Comparison of ENCODE assay signal across 22 cellular contexts in the genomic region with DNA sequence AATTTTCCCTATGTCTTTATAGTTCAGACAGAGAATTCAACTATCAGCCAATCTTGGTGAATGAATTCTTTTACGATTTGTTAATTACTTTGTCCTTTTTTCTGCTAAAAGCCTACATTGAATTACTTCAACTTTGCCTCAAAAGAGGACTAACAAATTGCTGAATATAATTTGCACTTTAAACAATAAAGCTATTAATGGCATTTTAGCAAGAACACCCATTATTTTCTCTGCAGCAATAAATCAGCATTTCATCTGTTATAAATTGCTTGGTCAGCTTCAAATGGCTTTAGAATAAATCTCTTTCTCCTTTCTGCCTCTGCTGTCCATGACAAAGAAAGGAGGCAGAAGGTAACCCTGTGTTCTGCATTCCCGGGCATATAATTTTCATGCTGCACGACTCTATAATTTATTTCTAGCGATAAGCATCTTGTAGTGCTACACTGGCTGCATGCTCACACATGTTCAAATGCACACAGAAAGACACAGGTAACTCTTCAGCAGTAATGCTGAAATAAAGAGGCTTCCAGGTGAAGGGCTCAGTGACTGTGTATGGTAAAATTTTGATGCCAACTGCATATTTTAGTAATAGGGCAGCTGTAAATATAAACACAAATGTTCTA.
A peak's percentile ranks its signal among the peaks of the same experiment; 100 is the strongest.
DNase-seq lines count a peak whose midpoint lies in the region; ATAC-seq, FAIRE-seq and TF ChIP-seq lines count a peak whose summit lies in the region.
"Had no signal": no experiment of that assay in that cellular context is flagged by ENCODE, and none has a peak within 500 bp of the region (broad histone marks: within the 10 kb centered on the region; RNA-seq: fewer than 3 reads in every experiment).

No MANE protein-coding gene starts in this region.

- 72 to 87% methylated on average over 4 of the region's 4 CpGs for WGBS in body of pancreas, 2 donors
- WGBS in trophoblast cell (ENCODE audit: extremely low coverage, insufficient coverage, insufficient read length): no CpG with 5 or more reads among the region's 4 CpGs

- no peak overlapping the region for H3K4ac ChIP-seq in trophoblast cell (ENCODE audit: low read depth, low read length)

- H3K4me1 Mint-ChIP-seq in activated naive CD8-positive, alpha-beta T cell treated with anti-CD3 and anti-CD28 coated beads, Interleukin-2, amount 50 U/mL, for 24 hours: peaks cover 91% of the 10 kb centered on the region
- H3K4me1 Mint-ChIP-seq in activated naive CD8-positive, alpha-beta T cell treated with anti-CD3 and anti-CD28 coated beads for 36 hours: peaks cover 87% of the 10 kb centered on the region

- H3K36me3 ChIP-seq in body of pancreas (replicated peaks in 1 of 2; ENCODE audit: insufficient read depth in 1 of 2, low read depth in 2 of 2) (no peaks in the 10 kb centered on the region), trophoblast cell (ENCODE audit: control insufficient read depth in 1 of 2, insufficient read depth in 2 of 2, low read length in 2 of 2) (no peaks in the 10 kb centered on the region)
- H3K36me3 ChIP-seq: BE2C, Peyer's patch had no signal

- H3K79me2 ChIP-seq in trophoblast cell (ENCODE audit: control insufficient read depth, insufficient read depth, low read length, poor library complexity): no peaks in the 10 kb centered on the region

- intact Hi-C loops in body of pancreas (cut with DNase I): no loop called here

- no peak overlapping the region for H3K23ac ChIP-seq in trophoblast cell (ENCODE audit: low read length)

- no peak overlapping the region for H3K4me2 ChIP-seq in trophoblast cell (ENCODE audit: low read length)

- H3K27me3 ChIP-seq in body of pancreas (no peaks in the 10 kb centered on the region), trophoblast cell (ENCODE audit: insufficient read depth, low read length) (no peaks in the 10 kb centered on the region)
- H3K27me3 ChIP-seq: Peyer's patch had no signal

- no peak overlapping the region for H2BK120ac ChIP-seq in trophoblast cell (ENCODE audit: insufficient read depth, low read length, poor library complexity)

- no peak overlapping the region for H3K4me3 ChIP-seq in body of pancreas
- no peak overlapping the region for H3K4me3 ChIP-seq in trophoblast cell (ENCODE audit: low read depth, low read length)
- H3K4me3 ChIP-seq: GM12878, Peyer's patch had no signal

- no peak overlapping the region for H3K4me3 Mint-ChIP-seq in activated naive CD8-positive, alpha-beta T cell treated with anti-CD3 and anti-CD28 coated beads, Interleukin-2, amount 50 U/mL, for 24 hours
- no peak overlapping the region for H3K4me3 Mint-ChIP-seq in activated naive CD8-positive, alpha-beta T cell treated with anti-CD3 and anti-CD28 coated beads for 36 hours
- H3K4me3 Mint-ChIP-seq: HFFc6 had no signal

- no peak overlapping the region for H2AK5ac ChIP-seq in trophoblast cell (ENCODE audit: low read length)

- H4K8ac ChIP-seq in trophoblast cell (ENCODE audit: low read depth, low read length): no peak overlapping the region

- H3K27ac ChIP-seq in body of pancreas: no peak overlapping the region
- no peak overlapping the region for H3K27ac ChIP-seq in trophoblast cell (ENCODE audit: low read depth, low read length)
- H3K27ac ChIP-seq: Peyer's patch had no signal

- no peak overlapping the region for H2AFZ ChIP-seq in trophoblast cell (ENCODE audit: insufficient read depth, low read length, poor library complexity)

- no peak overlapping the region for H3K18ac ChIP-seq in trophoblast cell (ENCODE audit: low read length)

- no peak for TF ChIP-seq POLR2A in body of pancreas (IDR thresholded peaks at IDR 0.05)

- no peak for TF ChIP-seq CTCF in body of pancreas (IDR thresholded peaks at IDR 0.05)

- no peak for DNase-seq in activated naive CD8-positive, alpha-beta T cell treated with anti-CD3 and anti-CD28 coated beads, Interleukin-2, amount 50 U/mL, for 24 hours
- DNase-seq in activated naive CD8-positive, alpha-beta T cell treated with anti-CD3 and anti-CD28 coated beads for 36 hours: no peak
- DNase-seq in NCI-H2227 treated with DMSO at 0.1 percent for 48 hours (lab: John Stamatoyannopoulos, UW) (peak; percentile 84), frontal cortex (ENCODE audit: low spot score in 2 of 2) (no peak), superior temporal gyrus (ENCODE audit: extremely low spot score) (peak; percentile 55), body of pancreas (no peak), trophoblast cell (no peak)
- DNase-seq: BE2C, DMS53, H7, HFFc6, MM.1S, NCI-H1048, NCI-H1694, NCI-H2081, NCI-H226, NCI-H510A treated with DMSO at 0.1 percent for 48 hours, NCI-H774, Peyer's patch had no signal

- peak overlapping the region; percentile 23 for H3K27ac Mint-ChIP-seq in activated naive CD8-positive, alpha-beta T cell treated with anti-CD3 and anti-CD28 coated beads, Interleukin-2, amount 50 U/mL, for 24 hours
- H3K27ac Mint-ChIP-seq in activated naive CD8-positive, alpha-beta T cell treated with anti-CD3 and anti-CD28 coated beads for 36 hours: no peak overlapping the region
- H3K27ac Mint-ChIP-seq: HFFc6 had no signal

- H3K9ac ChIP-seq in trophoblast cell (ENCODE audit: low read length): no peak overlapping the region

- peak; percentile 58 for FAIRE-seq in frontal cortex (lab: Jason Lieb, UNC)
- FAIRE-seq: D721Med, GM12878 had no signal

- H3K79me1 ChIP-seq in trophoblast cell (ENCODE audit: low read length): no peaks in the 10 kb centered on the region

- no peak overlapping the region for H2BK5ac ChIP-seq in trophoblast cell (ENCODE audit: low read depth, low read length, poor library complexity)

- H4K12ac ChIP-seq in trophoblast cell (ENCODE audit: low read depth, low read length): no peak overlapping the region

- H3K4me1 ChIP-seq in body of pancreas (no peaks in the 10 kb centered on the region), trophoblast cell (ENCODE audit: control insufficient read depth in 1 of 2, insufficient read depth in 2 of 2, low read length in 2 of 2) (peaks cover 0 to 3% of the 10 kb centered on the region in 2 experiments)
- H3K4me1 ChIP-seq: BE2C, Peyer's patch had no signal

- no peaks in the 10 kb centered on the region for H3K27me3 Mint-ChIP-seq in activated naive CD8-positive, alpha-beta T cell treated with anti-CD3 and anti-CD28 coated beads, Interleukin-2, amount 50 U/mL, for 24 hours
- no peaks in the 10 kb centered on the region for H3K27me3 Mint-ChIP-seq in activated naive CD8-positive, alpha-beta T cell treated with anti-CD3 and anti-CD28 coated beads for 36 hours

- H3K36me3 Mint-ChIP-seq in activated naive CD8-positive, alpha-beta T cell treated with anti-CD3 and anti-CD28 coated beads, Interleukin-2, amount 50 U/mL, for 24 hours (ENCODE audit: low read depth): peaks cover 34% of the 10 kb centered on the region
- H3K36me3 Mint-ChIP-seq in activated naive CD8-positive, alpha-beta T cell treated with anti-CD3 and anti-CD28 coated beads for 36 hours: peaks cover 37% of the 10 kb centered on the region

- no peaks in the 10 kb centered on the region for H3K9me3 Mint-ChIP-seq in activated naive CD8-positive, alpha-beta T cell treated with anti-CD3 and anti-CD28 coated beads, Interleukin-2, amount 50 U/mL, for 24 hours
- H3K9me3 Mint-ChIP-seq in activated naive CD8-positive, alpha-beta T cell treated with anti-CD3 and anti-CD28 coated beads for 36 hours: peaks cover 2% of the 10 kb centered on the region
- H3K9me3 Mint-ChIP-seq: HFFc6 had no signal

- no peak overlapping the region for H2BK12ac ChIP-seq in trophoblast cell (ENCODE audit: low read length)

- no peak for ATAC-seq in activated naive CD8-positive, alpha-beta T cell treated with anti-CD3 and anti-CD28 coated beads, Interleukin-2, amount 50 U/mL, for 24 hours
- ATAC-seq in body of pancreas: no peak
- no peak for ATAC-seq in HG03432 (IDR thresholded peaks at IDR 0.05; ENCODE audit: unreplicated experiment)
- ATAC-seq: GM12878 had no signal

- no peaks in the 10 kb centered on the region for H3K9me3 ChIP-seq in body of pancreas
- no peaks in the 10 kb centered on the region for H3K9me3 ChIP-seq in trophoblast cell (ENCODE audit: insufficient read depth, low read depth, low read length)
- H3K9me3 ChIP-seq: BE2C, Peyer's patch had no signal

- H4K91ac ChIP-seq in trophoblast cell (ENCODE audit: low read depth, low read length): no peak overlapping the region

- H3K14ac ChIP-seq in trophoblast cell (ENCODE audit: low read length): no peak overlapping the region

Comparison
In these comparisons a context has a peak if more than half of its experiments do, and no peak if none do; other contexts are left out.
1. DNase-seq: peak in NCI-H2227 treated with DMSO at 0.1 percent for 48 hours (single experiment) and superior temporal gyrus (single experiment); none in activated naive CD8-positive, alpha-beta T cell treated with anti-CD3 and anti-CD28 coated beads, Interleukin-2, amount 50 U/mL, for 24 hours (single experiment), activated naive CD8-positive, alpha-beta T cell treated with anti-CD3 and anti-CD28 coated beads for 36 hours (single experiment), frontal cortex (0 of 2), body of pancreas (0 of 4) and trophoblast cell (0 of 2).